ENCODE assay signal across 9 cellular contexts in genomic region chr5:44389410-44389879, GRCh38. TPM values are rescaled to one million over a fixed set of nuclear protein-coding genes. Genes with fewer than 3 reads are reported as not detected.
DNase-seq lines count a peak whose midpoint lies in the region; ATAC-seq, FAIRE-seq and TF ChIP-seq lines count a peak whose summit lies in the region.
"Had no signal": no experiment of that assay in that cellular context is flagged by ENCODE, and none has a peak within 500 bp of the region (broad histone marks: within the 10 kb centered on the region; RNA-seq: fewer than 3 reads in every experiment).

Gene FGF10 (minus strand): TSS chr5:44389420. CDS start chr5:44388682, 738 bp downstream.

- H3K27me3 Mint-ChIP-seq in immature natural killer cell (ENCODE audit: low read depth in 3 of 3) = peaks cover 2 to 13% (median 6%) of the 10 kb centered on the region in 3 donors

- H3K36me3 ChIP-seq in BE2C (no peaks in the 10 kb centered on the region), neuron (ENCODE audit: insufficient read depth, low read length) (no peaks in the 10 kb centered on the region)

- no peak for TF ChIP-seq CTCF in BE2C (IDR thresholded peaks at IDR 0.05; ENCODE audit: low read depth, low read length)
- no peak for TF ChIP-seq CTCF in fibroblast of the aortic adventitia (IDR thresholded peaks at IDR 0.05; ENCODE audit: insufficient read depth, low read length)

- no peaks in the 10 kb centered on the region for H3K4me1 Mint-ChIP-seq in immature natural killer cell

- H3K36me3 Mint-ChIP-seq in immature natural killer cell = no peaks in the 10 kb centered on the region

- H3K4me1 ChIP-seq in BE2C = no peaks in the 10 kb centered on the region
- H3K4me1 ChIP-seq in neuron (ENCODE audit: insufficient read depth, low read length) = peaks cover 48% of the 10 kb centered on the region

- H3K9me3 ChIP-seq in BE2C (no peaks in the 10 kb centered on the region), neuron (ENCODE audit: low read length) (no peaks in the 10 kb centered on the region)

- H2AFZ ChIP-seq in neuron (ENCODE audit: low read depth, low read length) = peak within 1 kb of the TSS; percentile 95

- ATAC-seq in GM21423 (IDR thresholded peaks at IDR 0.05; ENCODE audit: unreplicated experiment) = no peak

- peak; percentile 25 for DNase-seq in BE2C
- peak; percentile 42 to 45 for DNase-seq in NOMO-1 (lab: John Stamatoyannopoulos, UW; ENCODE audit: unreplicated experiment in 2 of 2)
- peak; percentile 3 for DNase-seq in fibroblast of the aortic adventitia (ENCODE audit: low read depth)
- DNase-seq in immature natural killer cell = no peak
- DNase-seq in stimulated activated CD4-positive, alpha-beta T cell treated with anti-CD3 and anti-CD28 coated beads, Interleukin-15, amount 100 ng/mL, for 24 hours = no peak
- DNase-seq in GM12891 (ENCODE audit: insufficient read length, low spot score) = no peak

- peaks cover 3 to 40% (median 22%) of the 10 kb centered on the region in 6 donors for H3K9me3 Mint-ChIP-seq in immature natural killer cell

- H3K27ac Mint-ChIP-seq in immature natural killer cell = no peak within 1 kb of the TSS

- peak within 1 kb of the TSS; percentile 37 for H3K4me3 ChIP-seq in BE2C (ENCODE audit: low read depth, low read length)
- H3K4me3 ChIP-seq in fibroblast of the aortic adventitia (ENCODE audit: low read depth, low read length) = peak within 1 kb of the TSS; percentile 58
- peak within 1 kb of the TSS; percentile 64 for H3K4me3 ChIP-seq in neuron (ENCODE audit: low read length)

- H3K27me3 ChIP-seq in BE2C (peaks cover 40% of the 10 kb centered on the region), neuron (ENCODE audit: insufficient read depth, low read length) (no peaks in the 10 kb centered on the region)

- peak within 1 kb of the TSS in 1 of 5 donors; percentile 10 for H3K4me3 Mint-ChIP-seq in immature natural killer cell

- FAIRE-seq in GM12891 (lab: Jason Lieb, UNC) = no peak

- TF ChIP-seq POLR2A in GM12891 (IDR thresholded peaks at IDR 0.05; ENCODE audit: low read depth, low read length) = no peak

TF ChIP-seq in GM12891, 5 proteins besides CTCF, POLR2A, EP300 and RAD21:
- no peak for TF ChIP-seq TAF1 (IDR thresholded peaks at IDR 0.05; ENCODE audit: low read depth, low read length)

RNA-seq across cellular contexts. Expression of gene FGF10, which starts in this region (rescaled TPM):
- not detected for polyA plus RNA-seq in BE2C (2012; ENCODE audit: insufficient read depth, insufficient read length, low read depth)
- 0.16 and 1.2 TPM in 2 replicates for total RNA-seq in fibroblast of the aortic adventitia (ENCODE audit: low replicate concordance)
- not detected for polyA plus RNA-seq in immature natural killer cell
- polyA plus RNA-seq in GM12891 (2012; ENCODE audit: low read depth, missing spikeins) = not detected
- total RNA-seq: mononuclear cell had no signal

Comparison
In these comparisons a context has a peak if more than half of its experiments do, and no peak if none do; other contexts are left out.
1. DNase-seq: peak in BE2C (single experiment), NOMO-1 (2 of 2) and fibroblast of the aortic adventitia (single experiment); none in immature natural killer cell (0 of 3), stimulated activated CD4-positive, alpha-beta T cell treated with anti-CD3 and anti-CD28 coated beads, Interleukin-15, amount 100 ng/mL, for 24 hours (single experiment) and GM12891 (single experiment).
2. Peak in every context shown above with its lines, with median percentiles within 50 percentile points of each other: H3K4me3 ChIP-seq.